8 cellular contexts compared by ENCODE assay signal in genomic region chr9:105063665-105064247, GRCh38.
DNase-seq lines count a peak whose midpoint lies in the region; ATAC-seq and TF ChIP-seq lines count a peak whose summit lies in the region.

No MANE protein-coding gene starts in this region.

- in situ Hi-C loops in astrocyte of the cerebellum (cut with HindIII; ENCODE audit: low sequenced_read_pairs) = no loop called here

- H3K27me3 ChIP-seq in left lung (no peaks in the 10 kb centered on the region), thymus (ENCODE audit: control insufficient read depth, insufficient read depth) (no peaks in the 10 kb centered on the region)

- DNase-seq in ELR (ENCODE audit: low read depth) (peak; percentile 86), astrocyte of the cerebellum (ENCODE audit: low read depth) (peak; percentile 53), left lung (peak in 1 of 2 donors; percentile 46), GF-D8 (lab: John Stamatoyannopoulos, UW) (no peak)

- intact Hi-C loops in left lung (cut with DNase I) = no loop called here

- H3K27ac ChIP-seq in left lung = peak overlapping the region; percentile 85 to 91
- peak overlapping the region; percentile 33 for H3K27ac ChIP-seq in thymus (ENCODE audit: low read depth)

- H3K4me1 ChIP-seq in left lung = peaks cover 25 to 55% of the 10 kb centered on the region in 2 donors
- H3K4me1 ChIP-seq in thymus (ENCODE audit: control insufficient read depth, insufficient read depth, low read length) = peaks cover 19% of the 10 kb centered on the region

- H3K9me3 ChIP-seq in left lung (peaks cover 0 to 4% of the 10 kb centered on the region in 2 donors), thymus (ENCODE audit: control insufficient read depth) (no peaks in the 10 kb centered on the region)

- WGBS in thymus = 71% methylated on average over 8 of the region's 8 CpGs

- TF ChIP-seq CTCF in astrocyte of the cerebellum (IDR thresholded peaks at IDR 0.05; ENCODE audit: low read depth, low read length, missing control alignments) (no peak), left lung (IDR thresholded peaks at IDR 0.05) (no peak)

- no peak overlapping the region for H3K4me3 ChIP-seq in astrocyte of the cerebellum (ENCODE audit: low read depth, low read length)
- peak overlapping the region in 1 of 2 donors; percentile 26 for H3K4me3 ChIP-seq in left lung
- H3K4me3 ChIP-seq in thymus (ENCODE audit: low read length) = no peak overlapping the region

- no peaks in the 10 kb centered on the region for H3K36me3 ChIP-seq in left lung
- H3K36me3 ChIP-seq in thymus (ENCODE audit: control insufficient read depth, insufficient read depth) = no peaks in the 10 kb centered on the region

- peak; percentile 59 for ATAC-seq in HG02981 (IDR thresholded peaks at IDR 0.05; ENCODE audit: unreplicated experiment)
- peak; percentile 30 for ATAC-seq in left lung
- ATAC-seq in HG03097 (IDR thresholded peaks at IDR 0.05; ENCODE audit: low FRiP score, unreplicated experiment) = no peak
- ATAC-seq in GM19035 (IDR thresholded peaks at IDR 0.05; ENCODE audit: unreplicated experiment) = no peak

Comparison
In these comparisons a context has a peak if more than half of its experiments do, and no peak if none do; other contexts are left out.
1. ATAC-seq: peak in HG02981 (single experiment) and left lung (single experiment); none in HG03097 (single experiment) and GM19035 (single experiment).